20 cellular contexts compared by ENCODE assay signal in genomic region chr12:132617135-132617701, GRCh38. TPM values are rescaled to one million over a fixed set of nuclear protein-coding genes. Genes with fewer than 3 reads are reported as not detected.
DNase-seq lines count a peak whose midpoint lies in the region; ATAC-seq, FAIRE-seq and TF ChIP-seq lines count a peak whose summit lies in the region.
"Had no signal": no experiment of that assay in that cellular context is flagged by ENCODE, and none has a peak within 500 bp of the region (broad histone marks: within the 10 kb centered on the region; RNA-seq: fewer than 3 reads in every experiment).

No MANE protein-coding gene starts in this region.

- H3K27ac ChIP-seq in osteoblast (ENCODE audit: low read depth, low read length), result no peak overlapping the region
- H3K27ac ChIP-seq: BLaER1 treated with 17β-estradiol and CSF1 and Interleukin-3, amounts not matched to agents 10 nM and 100 nM; PC-9 had no signal

- CTCF ChIA-PET in Calu3 (lab: Charles Lee), result interaction anchor here (0.6 to 1.4 kb wide), 2 partner anchors 50 to 202 kb away, joined by 5 to 6 read pairs; no protein-coding TSS in a partner anchor
- CTCF ChIA-PET in WTC11 (lab: Charles Lee), result interaction anchor here (0.7 to 3.1 kb wide), 4 partner anchors 14 to 203 kb away, joined by 3 to 23 read pairs (median 6); no protein-coding TSS in a partner anchor

- no peak for TF ChIP-seq CTCF in Calu3 (IDR thresholded peaks at IDR 0.05; ENCODE audit: unreplicated experiment)
- no peak for TF ChIP-seq CTCF in WTC11 (IDR thresholded peaks at IDR 0.05)
- TF ChIP-seq CTCF in osteoblast (IDR thresholded peaks at IDR 0.05; ENCODE audit: extremely low read depth, low read depth, low read length), result no peak

- H3K4me3 ChIP-seq in osteoblast (ENCODE audit: insufficient read depth, low read length), result no peak overlapping the region
- H3K4me3 ChIP-seq: PC-9 had no signal

- H3K4me1 Mint-ChIP-seq in Calu3 (ENCODE audit: low read depth, unreplicated experiment) (peaks cover 3% of the 10 kb centered on the region), WTC11 (peaks cover 5% of the 10 kb centered on the region)

- no peaks in the 10 kb centered on the region for H4K20me1 ChIP-seq in osteoblast (ENCODE audit: insufficient read depth, low read length)

- H3K4me2 ChIP-seq in osteoblast (ENCODE audit: insufficient read depth, low read length), result no peak overlapping the region
- H3K4me2 ChIP-seq: BLaER1 treated with 17β-estradiol and CSF1 and Interleukin-3, amounts not matched to agents 10 nM and 100 nM; PC-9 had no signal

- no peaks in the 10 kb centered on the region for H3K36me3 ChIP-seq in osteoblast (ENCODE audit: insufficient read depth, low read length)

- H2AFZ ChIP-seq in osteoblast (ENCODE audit: low read length), result no peak overlapping the region
- H2AFZ ChIP-seq: PC-9 had no signal

- peaks cover 3% of the 10 kb centered on the region for H3K9me3 ChIP-seq in osteoblast (ENCODE audit: low read depth, low read length)

- no peak for ATAC-seq in WTC11
- no peak for ATAC-seq in HG02798 (IDR thresholded peaks at IDR 0.05; ENCODE audit: poor library complexity, unreplicated experiment)
- no peak for ATAC-seq in GM18861 (IDR thresholded peaks at IDR 0.05; ENCODE audit: unreplicated experiment)

- H3K27me3 ChIP-seq in osteoblast (ENCODE audit: insufficient read depth, low read length), result peaks cover 58% of the 10 kb centered on the region

- peak overlapping the region; percentile 73 for H3K27ac Mint-ChIP-seq in Calu3 (ENCODE audit: unreplicated experiment)
- no peak overlapping the region for H3K27ac Mint-ChIP-seq in WTC11

- DNase-seq in Calu3 (no peak), WTC11 (ENCODE audit: low spot score) (no peak), osteoblast (ENCODE audit: insufficient read length, low spot score, missing footprints) (peak; percentile 73), occipital lobe (lab: John Stamatoyannopoulos, UW) (no peak)
- DNase-seq: ACHN, NCI-H1105, NCI-H146, NCI-H2029, NCI-H226, NCI-H510A treated with DMSO at 0.1 percent for 48 hours, NCI-H748 treated with DMSO at 0.1 percent for 48 hours, PC-9, RPMI8226, SHP77 treated with DMSO at 0.1 percent for 48 hours had no signal

- H3K9me3 Mint-ChIP-seq in Calu3 (ENCODE audit: low read depth, unreplicated experiment), result peaks cover 3% of the 10 kb centered on the region
- no peaks in the 10 kb centered on the region for H3K9me3 Mint-ChIP-seq in WTC11

- H3K79me2 ChIP-seq in osteoblast (ENCODE audit: insufficient read depth, low read length), result no peaks in the 10 kb centered on the region

- BruUV-seq in Calu3 (replicated peaks; lab: Mats Ljungman, UMichigan), result no TSS peak

- POLR2A ChIA-PET in WTC11 (lab: Charles Lee), result no interaction called here

- H3K36me3 Mint-ChIP-seq in Calu3 (ENCODE audit: insufficient read depth, unreplicated experiment) (peaks cover 32% of the 10 kb centered on the region), WTC11 (0 out of 2 replicates have a peak, but pooled peaks cover 3% of the 10 kb centered on the region)
- H3K36me3 Mint-ChIP-seq: IgD-negative memory B cell had no signal

- peak; percentile 92 for FAIRE-seq in islet of Langerhans (lab: Jason Lieb, UNC)

- intact Hi-C loops in Calu3 (cut with micrococcal nuclease; ENCODE audit: unreplicated experiment), result loop anchor here (5.0 kb wide), 1 partner anchor 465 kb away; no protein-coding TSS in a partner anchor

- H3K27me3 Mint-ChIP-seq in Calu3 (ENCODE audit: unreplicated experiment) (peaks cover 44% of the 10 kb centered on the region), WTC11 (ENCODE audit: low read depth) (peaks cover 68% of the 10 kb centered on the region)

- peaks cover under 1% of the 10 kb centered on the region for H3K4me1 ChIP-seq in osteoblast (ENCODE audit: insufficient read depth, low read length)

- H3K4me3 Mint-ChIP-seq in Calu3 (ENCODE audit: low read depth, unreplicated experiment) (no peak overlapping the region), WTC11 (peak overlapping the region; percentile 65)

TF ChIP-seq in WTC11, 78 proteins besides CTCF, POLR2A, EP300 and RAD21:
- no peak for TF ChIP-seq ZNF232 (CRISPR knock-in tag; IDR thresholded peaks at IDR 0.05)
- no peak for TF ChIP-seq ZNF219 (CRISPR knock-in tag; IDR thresholded peaks at IDR 0.05; ENCODE audit: borderline replicate concordance)
- TF ChIP-seq NFYB (CRISPR knock-in tag; conservative IDR thresholded peaks at IDR 0.05; ENCODE audit: low read depth), result no peak
- no peak for TF ChIP-seq GABPB1 (CRISPR knock-in tag; IDR thresholded peaks at IDR 0.05)
- no peak for TF ChIP-seq TEAD1 (CRISPR knock-in tag; IDR thresholded peaks at IDR 0.05)
- no peak for TF ChIP-seq RORB (CRISPR knock-in tag; IDR thresholded peaks at IDR 0.05)
- no peak for TF ChIP-seq NFE2L1 (CRISPR knock-in tag; IDR thresholded peaks at IDR 0.05)
- no peak for TF ChIP-seq SOX15 (CRISPR knock-in tag; IDR thresholded peaks at IDR 0.05)
- no peak for TF ChIP-seq EMX1 (CRISPR knock-in tag; IDR thresholded peaks at IDR 0.05)
- TF ChIP-seq PREB (CRISPR knock-in tag; IDR thresholded peaks at IDR 0.05; ENCODE audit: borderline replicate concordance), result no peak
- no peak for TF ChIP-seq ZNF317 (CRISPR knock-in tag; IDR thresholded peaks at IDR 0.05; ENCODE audit: borderline replicate concordance, low read depth)
- TF ChIP-seq JUN (CRISPR knock-in tag; IDR thresholded peaks at IDR 0.05), result no peak
- TF ChIP-seq CBFB (CRISPR knock-in tag; IDR thresholded peaks at IDR 0.05; ENCODE audit: low read depth), result no peak
- TF ChIP-seq ZSCAN18 (CRISPR knock-in tag; IDR thresholded peaks at IDR 0.05), result no peak
- TF ChIP-seq KAT7 (CRISPR knock-in tag; IDR thresholded peaks at IDR 0.05; ENCODE audit: borderline replicate concordance), result no peak
- no peak for TF ChIP-seq ZNF121 (CRISPR knock-in tag; IDR thresholded peaks at IDR 0.05)
- no peak for TF ChIP-seq SMAD4 (CRISPR knock-in tag; IDR thresholded peaks at IDR 0.05)

RNA-seq across cellular contexts. Expression of gene P2RX2, which starts 1.4 kb away (rescaled TPM):
- not detected in 2 replicates for total RNA-seq in Calu3 (2022)
- total RNA-seq in WTC11 (2021), result 1.6 to 2.6 TPM (median 2.1 TPM) in 3 replicates
- not detected in 2 replicates for total RNA-seq in osteoblast
- not detected for total RNA-seq in occipital lobe
- total RNA-seq: H4, PC-9 had no signal

RNA-seq across cellular contexts. Expression of gene LRCOL1, which starts 6.8 kb away (rescaled TPM):
- total RNA-seq in Calu3 (2022) (not detected in 2 replicates), WTC11 (2021) (0.24 TPM in 1 of 3 replicates, not detected in the others), osteoblast (not detected in 2 replicates), occipital lobe (not detected)
- total RNA-seq: H4, PC-9 had no signal
